ENCODE assay signal across 6 cellular contexts in genomic region chr5:73352789-73353188, GRCh38.
"Had no signal": no experiment of that assay in that cellular context is flagged by ENCODE, and none has a peak within 500 bp of the region (broad histone marks: within the 10 kb centered on the region; RNA-seq: fewer than 3 reads in every experiment).

No MANE protein-coding gene starts in this region.

- DNase-seq: H9, HCEC 1CT, HFFc6, IMR-90 had no signal

- ATAC-seq: GM23338, K562 had no signal

- H3K4me1 Mint-ChIP-seq: GM23338 had no signal

- H3K27ac Mint-ChIP-seq: GM23338, H9, HFFc6 had no signal

- H3K4me3 ChIP-seq: GM23338, K562 had no signal

- H3K4me2 ChIP-seq: GM23338 had no signal

- H2AFZ ChIP-seq: GM23338 had no signal

- H3K4me3 Mint-ChIP-seq: GM23338, H9, HFFc6 had no signal
